In the genomic region with DNA sequence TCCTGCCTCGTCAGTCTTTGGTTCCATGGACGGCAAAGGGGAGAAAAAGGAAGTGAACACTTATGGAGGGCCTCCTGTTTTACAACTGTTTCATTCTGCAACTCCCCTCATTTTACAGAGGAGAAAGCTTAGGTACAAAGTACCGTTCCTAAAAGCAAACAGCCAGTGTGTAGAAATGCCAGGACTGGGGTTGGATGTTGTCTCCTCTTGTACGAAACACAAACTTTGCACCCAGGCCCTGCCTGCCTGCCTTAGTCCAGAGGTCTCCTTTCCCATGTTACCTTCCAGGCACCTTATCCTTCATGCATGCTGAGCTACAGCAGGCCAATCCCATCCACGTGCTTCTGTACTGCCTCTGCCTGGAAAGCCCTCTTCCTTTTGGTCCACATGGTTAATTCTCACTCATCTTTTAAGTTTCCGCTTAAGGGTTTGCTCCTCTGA, we compare ENCODE assay signal across 11 cellular contexts.
DNase-seq lines count a peak whose midpoint lies in the region; ATAC-seq and TF ChIP-seq lines count a peak whose summit lies in the region.
"Had no signal": no experiment of that assay in that cellular context is flagged by ENCODE, and none has a peak within 500 bp of the region (broad histone marks: within the 10 kb centered on the region; RNA-seq: fewer than 3 reads in every experiment).

No MANE protein-coding gene starts in this region.

- intact Hi-C loops in dendritic cell treated with granulocyte-macrophage colony-stimulating factor and Interleukin-4, amounts not matched to agents 40 ng/mL and 50 ng/mL, for 4 days (cut with micrococcal nuclease), result no loop called here

- H3K36me3 ChIP-seq in suprapubic skin, result no peaks in the 10 kb centered on the region

- H3K27ac ChIP-seq in suprapubic skin, result no peak overlapping the region
- H3K27ac ChIP-seq: C4-2B had no signal

- 82% methylated on average over 6 of the region's 6 CpGs for WGBS in suprapubic skin

- peak overlapping the region; percentile 44 for H3K27ac Mint-ChIP-seq in dendritic cell treated with granulocyte-macrophage colony-stimulating factor and Interleukin-4, amounts not matched to agents 40 ng/mL and 50 ng/mL, for 4 days
- peak overlapping the region; percentile 81 to 84 for H3K27ac Mint-ChIP-seq in stimulated activated naive CD8-positive, alpha-beta T cell treated with anti-CD3 and anti-CD28 coated beads, Interleukin-15, amount 100 ng/mL, for 72 hours

- no peak for TF ChIP-seq POLR2A in suprapubic skin (IDR thresholded peaks at IDR 0.05)

- TF ChIP-seq CTCF in suprapubic skin (IDR thresholded peaks at IDR 0.05), result no peak

- H3K4me1 Mint-ChIP-seq in dendritic cell treated with granulocyte-macrophage colony-stimulating factor and Interleukin-4, amounts not matched to agents 40 ng/mL and 50 ng/mL, for 4 days (ENCODE audit: low read depth), result peaks cover 51% of the 10 kb centered on the region
- H3K4me1 Mint-ChIP-seq in stimulated activated naive CD8-positive, alpha-beta T cell treated with anti-CD3 and anti-CD28 coated beads, Interleukin-15, amount 100 ng/mL, for 72 hours, result peaks cover 48% of the 10 kb centered on the region

- DNase-seq in activated CD8-positive, alpha-beta memory T cell treated with anti-CD3 and anti-CD28 coated beads for 24 hours, result peak; percentile 75
- no peak for DNase-seq in activated CD8-positive, alpha-beta memory T cell treated with anti-CD3 and anti-CD28 coated beads, Interleukin-2, amount 50 U/mL, for 4 hours
- DNase-seq in MV-4-11 (lab: John Stamatoyannopoulos, UW) (peak; percentile 25), suprapubic skin (ENCODE audit: low spot score in 2 of 2) (no peak)
- no peak for DNase-seq in stimulated activated naive CD8-positive, alpha-beta T cell treated with anti-CD3 and anti-CD28 coated beads, Interleukin-15, amount 100 ng/mL, for 72 hours
- DNase-seq: T1000 had no signal

- no peak for ATAC-seq in stimulated activated naive CD8-positive, alpha-beta T cell treated with anti-CD3 and anti-CD28 coated beads, Interleukin-15, amount 100 ng/mL, for 72 hours
- ATAC-seq in GM19023 (IDR thresholded peaks at IDR 0.05; ENCODE audit: unreplicated experiment) (no peak), HG03025 (IDR thresholded peaks at IDR 0.05; ENCODE audit: low FRiP score, unreplicated experiment) (no peak)

- no peak overlapping the region for H3K4me3 ChIP-seq in suprapubic skin
- H3K4me3 ChIP-seq: smooth muscle cell had no signal

- H3K9me3 Mint-ChIP-seq in dendritic cell treated with granulocyte-macrophage colony-stimulating factor and Interleukin-4, amounts not matched to agents 40 ng/mL and 50 ng/mL, for 4 days, result no peaks in the 10 kb centered on the region
- H3K9me3 Mint-ChIP-seq in stimulated activated naive CD8-positive, alpha-beta T cell treated with anti-CD3 and anti-CD28 coated beads, Interleukin-15, amount 100 ng/mL, for 72 hours, result no peaks in the 10 kb centered on the region

- no peaks in the 10 kb centered on the region for H3K36me3 Mint-ChIP-seq in dendritic cell treated with granulocyte-macrophage colony-stimulating factor and Interleukin-4, amounts not matched to agents 40 ng/mL and 50 ng/mL, for 4 days (ENCODE audit: low read depth)

- H3K27me3 Mint-ChIP-seq in dendritic cell treated with granulocyte-macrophage colony-stimulating factor and Interleukin-4, amounts not matched to agents 40 ng/mL and 50 ng/mL, for 4 days, result no peaks in the 10 kb centered on the region
- H3K27me3 Mint-ChIP-seq in stimulated activated naive CD8-positive, alpha-beta T cell treated with anti-CD3 and anti-CD28 coated beads, Interleukin-15, amount 100 ng/mL, for 72 hours, result no peaks in the 10 kb centered on the region

- H3K27me3 ChIP-seq in suprapubic skin, result no peaks in the 10 kb centered on the region

- TF ChIP-seq EP300 in suprapubic skin (IDR thresholded peaks at IDR 0.05), result no peak

- no peaks in the 10 kb centered on the region for H3K9me3 ChIP-seq in suprapubic skin

- H3K4me3 Mint-ChIP-seq in dendritic cell treated with granulocyte-macrophage colony-stimulating factor and Interleukin-4, amounts not matched to agents 40 ng/mL and 50 ng/mL, for 4 days, result peak overlapping the region; percentile 1
- peak overlapping the region; percentile 61 to 63 for H3K4me3 Mint-ChIP-seq in stimulated activated naive CD8-positive, alpha-beta T cell treated with anti-CD3 and anti-CD28 coated beads, Interleukin-15, amount 100 ng/mL, for 72 hours

- H3K4me1 ChIP-seq in suprapubic skin, result peaks cover 3% of the 10 kb centered on the region

Comparison
In these comparisons a context has a peak if more than half of its experiments do, and no peak if none do; other contexts are left out.
1. DNase-seq: peak in activated CD8-positive, alpha-beta memory T cell treated with anti-CD3 and anti-CD28 coated beads for 24 hours (single experiment) and MV-4-11 (single experiment); none in activated CD8-positive, alpha-beta memory T cell treated with anti-CD3 and anti-CD28 coated beads, Interleukin-2, amount 50 U/mL, for 4 hours (single experiment), stimulated activated naive CD8-positive, alpha-beta T cell treated with anti-CD3 and anti-CD28 coated beads, Interleukin-15, amount 100 ng/mL, for 72 hours (0 of 2) and suprapubic skin (0 of 2).